In the genomic region with DNA sequence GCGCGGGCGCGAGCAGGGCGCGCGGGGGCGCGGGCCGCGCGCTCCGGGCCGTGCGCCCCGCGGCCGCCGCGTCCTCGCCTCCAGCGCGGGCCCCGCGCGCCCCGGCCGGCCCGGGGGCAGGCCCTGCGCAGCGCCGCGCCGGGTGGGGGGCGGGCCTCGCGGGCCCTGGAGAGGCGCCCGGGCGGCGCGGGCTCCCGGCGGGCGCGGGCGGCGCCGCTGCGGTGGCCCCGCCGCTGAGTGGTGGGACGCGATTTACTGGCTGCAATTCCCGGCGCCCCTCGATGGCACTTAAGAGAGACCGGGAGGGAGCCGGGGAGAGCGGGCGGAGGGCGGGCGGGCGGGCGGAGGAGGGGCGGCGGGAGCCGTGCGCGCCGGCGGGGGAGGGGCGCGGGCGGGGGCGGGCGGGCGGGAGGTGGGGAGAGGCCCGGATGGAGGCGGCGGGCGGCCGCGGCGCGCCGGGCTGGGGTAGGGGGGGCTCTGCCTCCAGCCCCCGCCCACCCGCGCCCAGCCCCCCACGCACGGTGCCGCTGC, we compare ENCODE assay signal across 9 cellular contexts.
DNase-seq lines count a peak whose midpoint lies in the region; ATAC-seq and TF ChIP-seq lines count a peak whose summit lies in the region.
"Had no signal": no experiment of that assay in that cellular context is flagged by ENCODE, and none has a peak within 500 bp of the region (broad histone marks: within the 10 kb centered on the region; RNA-seq: fewer than 3 reads in every experiment).

No MANE protein-coding gene starts in this region.

- no peaks in the 10 kb centered on the region for H3K4me1 ChIP-seq in testis

- peak overlapping the region in 1 of 2 donors; percentile 15 for H3K27ac ChIP-seq in testis

- WGBS in testis, 2 donors: 0% methylated on average over 5 of the region's 93 CpGs; no CpG with 5 or more reads in 1 of the 2 donors

- no peaks in the 10 kb centered on the region for H3K9me3 ChIP-seq in testis

- H3K4me3 ChIP-seq in testis: peak overlapping the region; percentile 31 to 36

- TF ChIP-seq POLR2A in testis (IDR thresholded peaks at IDR 0.05): no peak

- H3K27me3 ChIP-seq in testis: no peaks in the 10 kb centered on the region

- peak; percentile 46 to 53 for ATAC-seq in activated CD4-positive, CD25-positive, alpha-beta regulatory T cell treated with anti-CD3 and anti-CD28 coated beads, Interleukin-2, amount 50 U/mL, for 24 hours
- ATAC-seq in Right ventricle myocardium superior (ENCODE audit: poor library complexity): peak; percentile 46
- ATAC-seq in HG03108 (IDR thresholded peaks at IDR 0.05; ENCODE audit: unreplicated experiment): no peak
- ATAC-seq in HG02610 (IDR thresholded peaks at IDR 0.05; ENCODE audit: unreplicated experiment): no peak

- no peaks in the 10 kb centered on the region for H3K36me3 ChIP-seq in testis (ENCODE audit: low read depth, missing control alignments)

- TF ChIP-seq CTCF in testis (IDR thresholded peaks at IDR 0.05): no peak

- DNase-seq in activated CD4-positive, CD25-positive, alpha-beta regulatory T cell (lab: John Stamatoyannopoulos, UW): no peak
- DNase-seq in RPMI8226 (peak; percentile 41), Right ventricle myocardium superior (no peak), testis (no peak), SW 1271 (lab: John Stamatoyannopoulos, UW) (no peak)
- DNase-seq: Karpas-422 had no signal

- intact Hi-C loops in Right ventricle myocardium superior (cut with DNase I) (no loop called here), testis (cut with DNase I; ENCODE audit: low total_unique reads) (no loop called here)

Comparison
In these comparisons a context has a peak if more than half of its experiments do, and no peak if none do; other contexts are left out.
1. ATAC-seq: peak in activated CD4-positive, CD25-positive, alpha-beta regulatory T cell treated with anti-CD3 and anti-CD28 coated beads, Interleukin-2, amount 50 U/mL, for 24 hours (2 of 2) and Right ventricle myocardium superior (single experiment); none in HG03108 (single experiment) and HG02610 (single experiment).